Comparison of ENCODE assay signal across 8 cellular contexts in genomic region chr7:100887955-100888481, GRCh38. TPM values are rescaled to one million over a fixed set of nuclear protein-coding genes. Genes with fewer than 3 reads are reported as not detected.
DNase-seq lines count a peak whose midpoint lies in the region; ATAC-seq and TF ChIP-seq lines count a peak whose summit lies in the region.
"Had no signal": no experiment of that assay in that cellular context is flagged by ENCODE, and none has a peak within 500 bp of the region (broad histone marks: within the 10 kb centered on the region; RNA-seq: fewer than 3 reads in every experiment).

No MANE protein-coding gene starts in this region.

- H3K36me3 ChIP-seq in PC-3 (ENCODE audit: low read depth, low read length) (peaks cover 48% of the 10 kb centered on the region), esophagus squamous epithelium (peaks cover 34 to 55% (median 53%) of the 10 kb centered on the region in 3 donors), skeletal muscle satellite cell (ENCODE audit: insufficient read depth, low read length) (peaks cover 59% of the 10 kb centered on the region)

- H3K4me3 ChIP-seq in GM12875 (ENCODE audit: low read depth, low read length): peak overlapping the region; percentile 95
- peak overlapping the region; percentile 81 for H3K4me3 ChIP-seq in PC-3 (ENCODE audit: low read length)
- peak overlapping the region in 2 of 4 donors; percentile 71 to 76 for H3K4me3 ChIP-seq in esophagus squamous epithelium
- peak overlapping the region; percentile 85 for H3K4me3 ChIP-seq in skeletal muscle satellite cell (ENCODE audit: low read length)

- no peaks in the 10 kb centered on the region for H4K20me1 ChIP-seq in PC-3 (ENCODE audit: low read length)

- intact Hi-C loops in PC-3 (cut with micrococcal nuclease): no loop called here
- intact Hi-C loops in esophagus squamous epithelium (cut with DNase I): no loop called here

- TF ChIP-seq CTCF in GM12875 (IDR thresholded peaks at IDR 0.05; ENCODE audit: borderline replicate concordance, insufficient read depth, low read depth, low read length) (no peak), PC-3 (conservative IDR thresholded peaks at IDR 0.05; ENCODE audit: low read depth, low read length) (no peak), esophagus squamous epithelium (IDR thresholded peaks at IDR 0.05) (no peak)

- H3K9me2 ChIP-seq in PC-3 (replicated peaks; ENCODE audit: low read length): no peaks in the 10 kb centered on the region

- no peaks in the 10 kb centered on the region for H3K27me3 ChIP-seq in PC-3 (ENCODE audit: low read length)
- peaks cover 0 to 6% (median 0%) of the 10 kb centered on the region in 4 donors for H3K27me3 ChIP-seq in esophagus squamous epithelium
- no peaks in the 10 kb centered on the region for H3K27me3 ChIP-seq in skeletal muscle satellite cell (ENCODE audit: control insufficient read depth, insufficient read depth, low read length)

- H2AFZ ChIP-seq in PC-3 (ENCODE audit: low read length): no peak overlapping the region

- POLR2A ChIA-PET in PC-3 (lab: Charles Lee; ENCODE audit: unreplicated experiment): no interaction called here

- H3K9ac ChIP-seq in PC-3 (ENCODE audit: low read length) (no peak overlapping the region), skeletal muscle satellite cell (ENCODE audit: low read depth, low read length) (peak overlapping the region; percentile 89)

- H3K4me1 ChIP-seq in PC-3 (ENCODE audit: insufficient read depth, low read length): peaks cover 37% of the 10 kb centered on the region
- peaks cover 31 to 53% (median 33%) of the 10 kb centered on the region in 3 donors for H3K4me1 ChIP-seq in esophagus squamous epithelium
- peaks cover 31% of the 10 kb centered on the region for H3K4me1 ChIP-seq in skeletal muscle satellite cell (ENCODE audit: control insufficient read depth, insufficient read depth, low read length)

- H3K4me2 ChIP-seq in PC-3 (ENCODE audit: low read length) (peak overlapping the region; percentile 97), skeletal muscle satellite cell (ENCODE audit: low read length) (peak overlapping the region; percentile 98)

- DNase-seq in PC-3: no peak
- DNase-seq in esophagus squamous epithelium (lab: John Stamatoyannopoulos, UW): no peak
- DNase-seq in NCI-H446 treated with DMSO at 0.1 percent for 48 hours (lab: John Stamatoyannopoulos, UW): no peak
- DNase-seq in LoVo (ENCODE audit: low spot score): no peak
- no peak for DNase-seq in NCI-H187 treated with DMSO at 0.1 percent for 48 hours (lab: John Stamatoyannopoulos, UW)

- no peaks in the 10 kb centered on the region for H3F3A ChIP-seq in PC-3 (ENCODE audit: low read length, unreplicated experiment)

- H3K27ac ChIP-seq in PC-3 (ENCODE audit: low read length) (no peak overlapping the region), esophagus squamous epithelium (peak overlapping the region; percentile 50 to 99 (median 87))

- ATAC-seq in PC-3: no peak

- peaks cover 33% of the 10 kb centered on the region for H3K79me2 ChIP-seq in PC-3 (ENCODE audit: low read length)

- TF ChIP-seq POLR2A in esophagus squamous epithelium (IDR thresholded peaks at IDR 0.05): no peak

- CTCF ChIA-PET in PC-3 (lab: Charles Lee): no interaction called here

- BruUV-seq in PC-3 (replicated peaks; lab: Mats Ljungman, UMichigan): TSS peak; percentile 46

- WGBS in esophagus squamous epithelium, 2 donors: 68 to 71% methylated on average over 5 to 11 of the region's 13 CpGs

- H3K9me3 ChIP-seq in PC-3 (ENCODE audit: low read length): no peaks in the 10 kb centered on the region
- H3K9me3 ChIP-seq in esophagus squamous epithelium: no peaks in the 10 kb centered on the region
- H3K9me3 ChIP-seq in skeletal muscle satellite cell (replicated peaks; ENCODE audit: low read length): no peaks in the 10 kb centered on the region
- H3K9me3 ChIP-seq: right atrium auricular region had no signal

RNA-seq across cellular contexts. Expression of gene UFSP1, which starts 1.5 kb away (rescaled TPM):
- total RNA-seq in PC-3 (2014; rRNA removed): 10.5 and 14.6 TPM in 2 replicates
- 1 to 10 TPM; 1.3 to 8.4 (median 5.5) TPM for total RNA-seq in esophagus squamous epithelium
- 5.0 and 9.4 TPM in 2 replicates for total RNA-seq in skeletal muscle satellite cell (2012; rRNA removed)

RNA-seq across cellular contexts. Expression of gene ACHE, which starts 7.7 kb away (rescaled TPM):
- 0.40 and 1.3 TPM in 2 replicates for total RNA-seq in PC-3 (2014; rRNA removed)
- 1 to 10 TPM in 3 of 4 donors, under 1 TPM in 1; 0.22 to 1.5 (median 1.3) TPM for total RNA-seq in esophagus squamous epithelium
- total RNA-seq in skeletal muscle satellite cell (2012; rRNA removed): 0.25 and 0.66 TPM in 2 replicates

RNA-seq across cellular contexts. Expression of gene SRRT, which starts 13.1 kb away (rescaled TPM):
- total RNA-seq in PC-3 (2014; rRNA removed) (177 and 268 TPM in 2 replicates), esophagus squamous epithelium (10 to 100 TPM; 53.8 to 91.0 (median 68.4) TPM)
- total RNA-seq in skeletal muscle satellite cell (2012; rRNA removed): 33.4 and 37.5 TPM in 2 replicates

RNA-seq across cellular contexts. Expression of gene TRIP6, which starts 20.8 kb away (rescaled TPM):
- total RNA-seq in PC-3 (2014; rRNA removed) (11.3 and 14.6 TPM in 2 replicates), esophagus squamous epithelium (100 to 1,000 TPM in 2 of 4 donors, 10 to 100 TPM in 2; 81.4 to 109 (median 93.7) TPM)
- total RNA-seq in skeletal muscle satellite cell (2012; rRNA removed): 76.2 and 107 TPM in 2 replicates

RNA-seq across cellular contexts. Expression of gene SLC12A9, which starts 35.5 kb away (rescaled TPM):
- 25.9 and 31.2 TPM in 2 replicates for total RNA-seq in PC-3 (2014; rRNA removed)
- total RNA-seq in esophagus squamous epithelium: 10 to 100 TPM in 3 of 4 donors, 1 to 10 TPM in 1; 9.9 to 19.6 (median 17.3) TPM
- total RNA-seq in skeletal muscle satellite cell (2012; rRNA removed): 12.9 and 18.6 TPM in 2 replicates
